ENCODE assay signal across 13 cellular contexts in the genomic region with DNA sequence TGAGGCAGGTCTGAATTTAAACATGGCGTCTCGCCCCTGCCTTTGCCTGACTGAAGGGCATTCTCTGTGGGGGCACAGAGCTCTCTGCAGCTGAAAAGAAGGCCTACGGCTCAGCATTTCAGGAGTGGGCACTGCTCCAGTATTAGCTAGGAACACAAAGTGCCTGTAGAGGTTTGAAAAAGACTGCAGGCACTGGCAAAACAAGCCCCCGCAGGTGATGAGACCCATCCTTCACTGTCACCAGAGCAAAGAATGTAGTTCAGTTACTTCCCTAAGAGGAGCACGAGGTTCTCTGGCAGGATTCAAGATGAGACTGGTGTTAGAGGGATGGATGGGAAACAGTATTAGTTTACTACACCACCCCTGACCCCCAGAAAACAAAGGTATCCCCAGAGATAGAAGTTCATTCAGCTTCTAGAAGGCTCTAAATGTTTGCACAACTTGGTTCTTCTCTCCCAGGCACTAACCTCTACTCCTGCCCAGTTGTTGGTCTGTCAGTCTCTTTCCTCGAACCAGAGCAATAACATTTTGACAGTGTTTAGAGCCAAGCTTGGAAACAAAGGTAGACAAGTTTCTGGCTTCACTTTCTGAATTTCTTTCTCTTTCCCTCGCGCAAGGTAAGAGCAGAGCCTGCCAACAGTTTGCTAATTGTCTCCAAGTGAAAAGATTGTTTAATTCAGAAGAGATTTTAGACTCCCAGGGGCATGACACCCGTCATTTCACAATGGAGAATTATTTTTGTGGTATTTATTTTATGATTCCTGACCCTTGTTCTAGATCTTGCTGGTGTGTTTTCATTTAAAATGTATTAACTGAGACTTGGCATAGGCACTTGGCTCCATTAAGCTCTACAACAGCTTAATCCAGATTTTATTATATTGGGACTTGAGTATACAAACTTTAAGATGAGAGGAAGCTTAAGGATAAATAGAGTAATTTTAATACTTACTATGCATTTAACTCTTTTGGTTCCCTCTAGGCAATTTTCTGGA.
DNase-seq lines count a peak whose midpoint lies in the region; ATAC-seq and TF ChIP-seq lines count a peak whose summit lies in the region.
"Had no signal": no experiment of that assay in that cellular context is flagged by ENCODE, and none has a peak within 500 bp of the region (broad histone marks: within the 10 kb centered on the region; RNA-seq: fewer than 3 reads in every experiment).

No MANE protein-coding gene starts in this region.

- no peak for DNase-seq in ascending aorta (ENCODE audit: low spot score in 2 of 2)
- DNase-seq in esophagus muscularis mucosa (ENCODE audit: extremely low spot score), result no peak
- peak; percentile 3 for DNase-seq in medulla oblongata (ENCODE audit: extremely low spot score)
- DNase-seq in thyroid gland, result peak; percentile 45 to 47
- DNase-seq in COLO668 (lab: John Stamatoyannopoulos, UW; ENCODE audit: unreplicated experiment), result no peak
- DNase-seq in activated CD4-positive, alpha-beta T cell treated with anti-CD3 and anti-CD28 coated beads for 4 hours, result no peak
- DNase-seq: BE2C; CD4-positive, alpha-beta memory T cell; NCI-H1436 treated with DMSO at 0.1 percent for 48 hours; NCI-H2081 treated with DMSO at 0.1 percent for 48 hours; NCI-H526; NK-92 treated with Interleukin-12 subunit alpha and Interleukin-12 subunit beta, amount 100 ng/mL, for 24 hours had no signal

- TF ChIP-seq POLR2A in esophagus muscularis mucosa (IDR thresholded peaks at IDR 0.05; ENCODE audit: low read depth), result no peak
- no peak for TF ChIP-seq POLR2A in thyroid gland (IDR thresholded peaks at IDR 0.05)

- no peaks in the 10 kb centered on the region for H3K36me3 ChIP-seq in ascending aorta
- no peaks in the 10 kb centered on the region for H3K36me3 ChIP-seq in esophagus muscularis mucosa
- no peaks in the 10 kb centered on the region for H3K36me3 ChIP-seq in thyroid gland
- H3K36me3 ChIP-seq: BE2C had no signal

- intact Hi-C loops in ascending aorta (cut with DNase I), result no loop called here
- intact Hi-C loops in esophagus muscularis mucosa (cut with DNase I), result no loop called here
- intact Hi-C loops in thyroid gland (cut with DNase I), result no loop called here

- ATAC-seq in GM19463 (IDR thresholded peaks at IDR 0.05; ENCODE audit: unreplicated experiment), result no peak

- no peak for TF ChIP-seq EP300 in esophagus muscularis mucosa (IDR thresholded peaks at IDR 0.05)

- peak overlapping the region; percentile 2 to 25 for H3K4me3 ChIP-seq in ascending aorta
- H3K4me3 ChIP-seq in esophagus muscularis mucosa, result no peak overlapping the region
- H3K4me3 ChIP-seq in thyroid gland (replicated peaks in 1 of 3), result no peak overlapping the region

- 52% methylated on average over 9 of the region's 9 CpGs for WGBS in esophagus muscularis mucosa
- 57 to 63% methylated on average over 9 of the region's 9 CpGs for WGBS in thyroid gland, 2 donors

- peak overlapping the region; percentile 37 to 68 for H3K27ac ChIP-seq in ascending aorta
- peak overlapping the region; percentile 34 to 68 (median 51) for H3K27ac ChIP-seq in esophagus muscularis mucosa (replicated peaks in 1 of 4)
- H3K27ac ChIP-seq in thyroid gland, result peak overlapping the region; percentile 24 to 67 (median 29)

- H3K9me3 ChIP-seq in ascending aorta (no peaks in the 10 kb centered on the region), esophagus muscularis mucosa (peaks cover 0 to 5% (median 0%) of the 10 kb centered on the region in 4 donors), thyroid gland (no peaks in the 10 kb centered on the region)
- H3K9me3 ChIP-seq: BE2C had no signal

- no peaks in the 10 kb centered on the region for H3K27me3 ChIP-seq in ascending aorta
- H3K27me3 ChIP-seq in esophagus muscularis mucosa, result no peaks in the 10 kb centered on the region
- no peaks in the 10 kb centered on the region for H3K27me3 ChIP-seq in thyroid gland
- H3K27me3 ChIP-seq: BE2C had no signal

- H3K4me1 ChIP-seq in ascending aorta (peaks cover 7 to 18% of the 10 kb centered on the region in 2 donors), esophagus muscularis mucosa (peaks cover 0 to 38% (median 30%) of the 10 kb centered on the region in 4 donors), thyroid gland (peaks cover 13 to 34% of the 10 kb centered on the region in 2 donors)
- H3K4me1 ChIP-seq: BE2C had no signal

- TF ChIP-seq CTCF in ascending aorta (IDR thresholded peaks at IDR 0.05) (no peak), esophagus muscularis mucosa (IDR thresholded peaks at IDR 0.05) (no peak), thyroid gland (IDR thresholded peaks at IDR 0.05) (no peak)

Comparison
In these comparisons a context has a peak if more than half of its experiments do, and no peak if none do; other contexts are left out.
1. DNase-seq: peak in medulla oblongata (single experiment) and thyroid gland (2 of 2); none in ascending aorta (0 of 2), esophagus muscularis mucosa (single experiment), COLO668 (single experiment) and activated CD4-positive, alpha-beta T cell treated with anti-CD3 and anti-CD28 coated beads for 4 hours (0 of 2).
2. H3K4me3 ChIP-seq: peak in ascending aorta (2 of 2); none in esophagus muscularis mucosa (0 of 4) and thyroid gland (0 of 3).
3. Peak in every context shown above with its lines, with median percentiles within 50 percentile points of each other: H3K27ac ChIP-seq.